Comparison of ENCODE assay signal across 22 cellular contexts in genomic region chr7:77542895-77543294, GRCh38. TPM values are rescaled to one million over a fixed set of nuclear protein-coding genes. Genes with fewer than 3 reads are reported as not detected.
DNase-seq lines count a peak whose midpoint lies in the region; ATAC-seq and TF ChIP-seq lines count a peak whose summit lies in the region.
"Had no signal": no experiment of that assay in that cellular context is flagged by ENCODE, and none has a peak within 500 bp of the region (broad histone marks: within the 10 kb centered on the region; RNA-seq: fewer than 3 reads in every experiment).

No MANE protein-coding gene starts in this region.

- no peak overlapping the region for H3K4me3 Mint-ChIP-seq in chondrocyte (ENCODE audit: unreplicated experiment)
- H3K4me3 Mint-ChIP-seq in natural killer cell treated with Interleukin-12 subunit alpha and Interleukin-12 subunit beta and Interleukin-15 and Interleukin-18, amount 100 ng/mL, for 72 hours = peak overlapping the region; percentile 45
- no peak overlapping the region for H3K4me3 Mint-ChIP-seq in stimulated activated naive CD8-positive, alpha-beta T cell treated with anti-CD3 and anti-CD28 coated beads, Interleukin-15, amount 100 ng/mL, for 72 hours
- H3K4me3 Mint-ChIP-seq: activated naive CD8-positive, alpha-beta T cell treated with anti-CD3 and anti-CD28 coated beads, Interleukin-2, amount 50 U/mL, for 24 hours; T-cell had no signal

- H3K4me1 Mint-ChIP-seq in chondrocyte (ENCODE audit: low read depth) = peaks cover 65% of the 10 kb centered on the region
- H3K4me1 Mint-ChIP-seq in natural killer cell treated with Interleukin-12 subunit alpha and Interleukin-12 subunit beta and Interleukin-15 and Interleukin-18, amount 100 ng/mL, for 72 hours (ENCODE audit: low read depth in 2 of 2) = peaks cover 50 to 69% of the 10 kb centered on the region in 2 donors
- peaks cover 18% of the 10 kb centered on the region for H3K4me1 Mint-ChIP-seq in stimulated activated naive CD8-positive, alpha-beta T cell treated with anti-CD3 and anti-CD28 coated beads, Interleukin-15, amount 100 ng/mL, for 72 hours

- no peaks in the 10 kb centered on the region for H3K9me3 Mint-ChIP-seq in chondrocyte (ENCODE audit: low read depth)
- H3K9me3 Mint-ChIP-seq in natural killer cell treated with Interleukin-12 subunit alpha and Interleukin-12 subunit beta and Interleukin-15 and Interleukin-18, amount 100 ng/mL, for 72 hours = no peaks in the 10 kb centered on the region
- H3K9me3 Mint-ChIP-seq in stimulated activated naive CD8-positive, alpha-beta T cell treated with anti-CD3 and anti-CD28 coated beads, Interleukin-15, amount 100 ng/mL, for 72 hours = no peaks in the 10 kb centered on the region
- H3K9me3 Mint-ChIP-seq: activated naive CD8-positive, alpha-beta T cell treated with anti-CD3 and anti-CD28 coated beads, Interleukin-2, amount 50 U/mL, for 24 hours; activated T-helper 2 cell treated with anti-CD3 and anti-CD28 coated beads, Interferon-gamma antibody, Interleukin-2, Interleukin-4, amounts not matched to agents 10 μg/mL and 5 μg/mL and 100 μg/mL, durations not matched to agents 14 hours and 24 hours and 36 hours; neural crest cell; T-cell had no signal

- H3K27me3 ChIP-seq in ACC112 (ENCODE audit: insufficient read depth, low read length) = no peaks in the 10 kb centered on the region
- H3K27me3 ChIP-seq: dorsolateral prefrontal cortex, testis had no signal

- peaks cover 96% of the 10 kb centered on the region for H3K79me2 ChIP-seq in ACC112 (ENCODE audit: control insufficient read depth, insufficient read depth, low read length, unreplicated experiment)

- no peak overlapping the region for H3K27ac ChIP-seq in ACC112 (ENCODE audit: low read depth, low read length)
- H3K27ac ChIP-seq: testis had no signal

- DNase-seq in LNCaP clone FGC (ENCODE audit: low read depth) (peak; percentile 37), chondrocyte (ENCODE audit: low spot score) (no peak), KG1 (lab: John Stamatoyannopoulos, UW) (no peak), HuH-7 (ENCODE audit: low spot score) (no peak), NCI-H510A treated with DMSO at 0.1 percent for 48 hours (lab: John Stamatoyannopoulos, UW) (no peak)
- DNase-seq in natural killer cell treated with Interleukin-12 subunit alpha and Interleukin-12 subunit beta and Interleukin-15 and Interleukin-18, amount 100 ng/mL, for 72 hours (ENCODE audit: low spot score) = no peak
- no peak for DNase-seq in stimulated activated naive CD8-positive, alpha-beta T cell treated with anti-CD3 and anti-CD28 coated beads, Interleukin-15, amount 100 ng/mL, for 72 hours
- DNase-seq: activated CD4-positive, alpha-beta T cell treated with anti-CD3 and anti-CD28 coated beads for 48 hours; activated naive CD8-positive, alpha-beta T cell treated with anti-CD3 and anti-CD28 coated beads, Interleukin-2, amount 50 U/mL, for 24 hours; C1 segment of cervical spinal cord; DMS 273 treated with DMSO at 0.1 percent for 48 hours; dorsolateral prefrontal cortex; left colon; MV-4-11; NCI-H1694 treated with DMSO at 0.1 percent for 48 hours; NCI-H748 treated with DMSO at 0.1 percent for 48 hours; Right ventricle myocardium superior; T-cell; testis had no signal

- peak overlapping the region; percentile 18 for H3K27ac Mint-ChIP-seq in chondrocyte (ENCODE audit: unreplicated experiment)
- peak overlapping the region; percentile 53 to 69 for H3K27ac Mint-ChIP-seq in natural killer cell treated with Interleukin-12 subunit alpha and Interleukin-12 subunit beta and Interleukin-15 and Interleukin-18, amount 100 ng/mL, for 72 hours
- no peak overlapping the region for H3K27ac Mint-ChIP-seq in stimulated activated naive CD8-positive, alpha-beta T cell treated with anti-CD3 and anti-CD28 coated beads, Interleukin-15, amount 100 ng/mL, for 72 hours
- H3K27ac Mint-ChIP-seq: activated naive CD8-positive, alpha-beta T cell treated with anti-CD3 and anti-CD28 coated beads, Interleukin-2, amount 50 U/mL, for 24 hours had no signal

- no peak overlapping the region for H2AFZ ChIP-seq in ACC112 (ENCODE audit: low read length, unreplicated experiment)

- H3K36me3 ChIP-seq in ACC112 (ENCODE audit: insufficient read depth, low read length) = peaks cover 2% of the 10 kb centered on the region; the same call in 1 of the 2 replicates

- peaks cover 1% of the 10 kb centered on the region for H3K36me3 Mint-ChIP-seq in chondrocyte (ENCODE audit: low read depth)
- H3K36me3 Mint-ChIP-seq in natural killer cell treated with Interleukin-12 subunit alpha and Interleukin-12 subunit beta and Interleukin-15 and Interleukin-18, amount 100 ng/mL, for 72 hours = no peaks in the 10 kb centered on the region
- H3K36me3 Mint-ChIP-seq: T-cell had no signal

- TF ChIP-seq CTCF in LNCaP clone FGC (IDR thresholded peaks at IDR 0.05; ENCODE audit: control insufficient read depth, extremely low read depth, insufficient read depth) (no peak), chondrocyte (IDR thresholded peaks at IDR 0.05) (no peak)

- H3K4me3 ChIP-seq in ACC112 (ENCODE audit: low read depth, low read length) (peak overlapping the region; percentile 42), LNCaP clone FGC (ENCODE audit: low read depth, low read length) (no peak overlapping the region)
- H3K4me3 ChIP-seq: dorsolateral prefrontal cortex, testis had no signal

- ATAC-seq in natural killer cell treated with Interleukin-12 subunit alpha and Interleukin-12 subunit beta and Interleukin-15 and Interleukin-18, amount 100 ng/mL, for 72 hours = no peak
- no peak for ATAC-seq in stimulated activated naive CD8-positive, alpha-beta T cell treated with anti-CD3 and anti-CD28 coated beads, Interleukin-15, amount 100 ng/mL, for 72 hours
- ATAC-seq: left colon, T-cell had no signal

- no peaks in the 10 kb centered on the region for H3K27me3 Mint-ChIP-seq in chondrocyte (ENCODE audit: low read depth)
- no peaks in the 10 kb centered on the region for H3K27me3 Mint-ChIP-seq in natural killer cell treated with Interleukin-12 subunit alpha and Interleukin-12 subunit beta and Interleukin-15 and Interleukin-18, amount 100 ng/mL, for 72 hours
- no peaks in the 10 kb centered on the region for H3K27me3 Mint-ChIP-seq in stimulated activated naive CD8-positive, alpha-beta T cell treated with anti-CD3 and anti-CD28 coated beads, Interleukin-15, amount 100 ng/mL, for 72 hours
- H3K27me3 Mint-ChIP-seq: T-cell had no signal

- H3K4me1 ChIP-seq in ACC112 (ENCODE audit: control insufficient read depth, insufficient read depth, low read length, unreplicated experiment) = peaks cover 48% of the 10 kb centered on the region
- H3K4me1 ChIP-seq: testis had no signal

RNA-seq across cellular contexts. Expression of gene PTPN12, which starts 5.8 kb away (rescaled TPM):
- total RNA-seq in chondrocyte = 68.2 to 72.0 TPM (median 69.3 TPM) in 3 replicates
- total RNA-seq in natural killer cell treated with Interleukin-12 subunit alpha and Interleukin-12 subunit beta and Interleukin-15 and Interleukin-18, amount 100 ng/mL, for 72 hours = 10 to 100 TPM; 33.8 to 84.3 TPM

Comparison
In these comparisons a context has a peak if more than half of its experiments do, and no peak if none do; other contexts are left out.
1. H3K27ac Mint-ChIP-seq: peak in chondrocyte (single experiment) and natural killer cell treated with Interleukin-12 subunit alpha and Interleukin-12 subunit beta and Interleukin-15 and Interleukin-18, amount 100 ng/mL, for 72 hours (2 of 2); none in stimulated activated naive CD8-positive, alpha-beta T cell treated with anti-CD3 and anti-CD28 coated beads, Interleukin-15, amount 100 ng/mL, for 72 hours (0 of 2).